Comparison of ENCODE assay signal across 1 cellular context in genomic region chr1:68117416-68117815, GRCh38.
TF ChIP-seq lines count a peak whose summit lies in the region.

No MANE protein-coding gene starts in this region.

TF ChIP-seq in H1, 55 proteins besides CTCF, POLR2A, EP300 and RAD21:
- TF ChIP-seq BCL11A (IDR thresholded peaks at IDR 0.05; ENCODE audit: low read depth in 2 of 2, low read length in 2 of 2) (no peak), ATF2 (IDR thresholded peaks at IDR 0.05; ENCODE audit: low read length) (no peak), ASH2L (IDR thresholded peaks at IDR 0.05; ENCODE audit: low read length) (no peak), GTF2F1 (IDR thresholded peaks at IDR 0.05; ENCODE audit: borderline replicate concordance, low read depth, low read length) (no peak), ZNF274 (IDR thresholded peaks at IDR 0.05; ENCODE audit: borderline replicate concordance, extremely low read depth, low read length) (no peak), RFX5 (IDR thresholded peaks at IDR 0.05; ENCODE audit: borderline replicate concordance, low read depth, low read length) (no peak), SIRT6 (IDR thresholded peaks at IDR 0.05; ENCODE audit: low read length) (no peak), TEAD4 (IDR thresholded peaks at IDR 0.05; ENCODE audit: low read depth, low read length) (no peak)
